10 cellular contexts compared by ENCODE assay signal in genomic region chr3:51686056-51686455, GRCh38. TPM values are rescaled to one million over a fixed set of nuclear protein-coding genes. Genes with fewer than 3 reads are reported as not detected.
DNase-seq lines count a peak whose midpoint lies in the region; ATAC-seq and TF ChIP-seq lines count a peak whose summit lies in the region.
"Had no signal": no experiment of that assay in that cellular context is flagged by ENCODE, and none has a peak within 500 bp of the region (broad histone marks: within the 10 kb centered on the region; RNA-seq: fewer than 3 reads in every experiment).

No MANE protein-coding gene starts in this region.

- CTCF ChIA-PET in activated CD8-positive, alpha-beta memory T cell treated with anti-CD3 and anti-CD28 coated beads, Interleukin-2, amount 10 ng/mL, durations not matched to agents 7 days and 5 days (lab: Charles Lee): interaction anchor here (0.6 to 12.0 kb wide), 10 partner anchors 9 to 297 kb away, joined by 3 to 269 read pairs (median 7); partner anchors contain the start of genes DCAF1, RAD54L2 and TEX264
- CTCF ChIA-PET in Calu3 (lab: Charles Lee): no interaction called here

- H3K36me3 ChIP-seq in ascending aorta (peaks cover 20 to 24% of the 10 kb centered on the region in 2 donors), lower lobe of right lung (peaks cover 53% of the 10 kb centered on the region), subcutaneous abdominal adipose tissue (ENCODE audit: control insufficient read depth in 5 of 5, insufficient read depth in 5 of 5, low read length in 5 of 5) (peaks cover 0 to 57% (median 40%) of the 10 kb centered on the region in 5 donors)

- DNase-seq in activated CD8-positive, alpha-beta memory T cell treated with anti-CD3 and anti-CD28 coated beads, Interleukin-2, amount 10 ng/mL, durations not matched to agents 7 days and 5 days: no peak
- no peak for DNase-seq in activated CD8-positive, alpha-beta memory T cell treated with anti-CD3 and anti-CD28 coated beads, Interleukin-2, amount 50 U/mL, for 4 hours
- DNase-seq in ascending aorta (ENCODE audit: low spot score in 2 of 2) (no peak), lower lobe of right lung (no peak), Calu3 (no peak), mesenteric fat pad (ENCODE audit: low spot score) (no peak)
- no peak for DNase-seq in effector CD4-positive, alpha-beta T cell
- DNase-seq: NCI-H1694 had no signal

- intact Hi-C loops in ascending aorta (cut with DNase I): no loop called here
- intact Hi-C loops in lower lobe of right lung (cut with DNase I): no loop called here
- intact Hi-C loops in Calu3 (cut with micrococcal nuclease; ENCODE audit: unreplicated experiment): no loop called here

- no peak for TF ChIP-seq CTCF in ascending aorta (IDR thresholded peaks at IDR 0.05)
- TF ChIP-seq CTCF in lower lobe of right lung (IDR thresholded peaks at IDR 0.05): no peak
- no peak for TF ChIP-seq CTCF in Calu3 (IDR thresholded peaks at IDR 0.05; ENCODE audit: unreplicated experiment)

- no peak for ATAC-seq in activated CD8-positive, alpha-beta memory T cell treated with anti-CD3 and anti-CD28 coated beads, Interleukin-2, amount 10 ng/mL, durations not matched to agents 7 days and 5 days
- no peak for ATAC-seq in lower lobe of right lung

- H3K27ac Mint-ChIP-seq in activated CD8-positive, alpha-beta memory T cell treated with anti-CD3 and anti-CD28 coated beads, Interleukin-2, amount 10 ng/mL, durations not matched to agents 7 days and 5 days: peak overlapping the region; percentile 95
- H3K27ac Mint-ChIP-seq in Calu3 (ENCODE audit: unreplicated experiment): no peak overlapping the region

- H3K9me3 Mint-ChIP-seq in activated CD8-positive, alpha-beta memory T cell treated with anti-CD3 and anti-CD28 coated beads, Interleukin-2, amount 10 ng/mL, durations not matched to agents 7 days and 5 days (ENCODE audit: low read depth): no peaks in the 10 kb centered on the region
- no peaks in the 10 kb centered on the region for H3K9me3 Mint-ChIP-seq in Calu3 (ENCODE audit: low read depth, unreplicated experiment)

- no TSS peak for BruUV-seq in Calu3 (replicated peaks; lab: Mats Ljungman, UMichigan)

- H3K4me1 ChIP-seq in ascending aorta: no peaks in the 10 kb centered on the region
- peaks cover 53% of the 10 kb centered on the region for H3K4me1 ChIP-seq in lower lobe of right lung
- H3K4me1 ChIP-seq in subcutaneous abdominal adipose tissue (ENCODE audit: control insufficient read depth in 5 of 5, insufficient read depth in 5 of 5, low read length in 5 of 5): peaks cover 12 to 87% (median 38%) of the 10 kb centered on the region in 5 donors

- peak overlapping the region in 4 of 5 donors; percentile 14 to 75 (median 38) for H3K9ac ChIP-seq in subcutaneous abdominal adipose tissue (ENCODE audit: low read length in 5 of 5)

- peaks cover 75% of the 10 kb centered on the region for H3K4me1 Mint-ChIP-seq in activated CD8-positive, alpha-beta memory T cell treated with anti-CD3 and anti-CD28 coated beads, Interleukin-2, amount 10 ng/mL, durations not matched to agents 7 days and 5 days
- H3K4me1 Mint-ChIP-seq in Calu3 (ENCODE audit: low read depth, unreplicated experiment): peaks cover 15% of the 10 kb centered on the region

- no peaks in the 10 kb centered on the region for H3K27me3 ChIP-seq in ascending aorta
- H3K27me3 ChIP-seq in lower lobe of right lung (ENCODE audit: low read depth): no peaks in the 10 kb centered on the region
- H3K27me3 ChIP-seq in subcutaneous abdominal adipose tissue (ENCODE audit: control insufficient read depth in 5 of 5, insufficient read depth in 4 of 5, low read length in 5 of 5): no peaks in the 10 kb centered on the region

- H3K9me3 ChIP-seq in ascending aorta: no peaks in the 10 kb centered on the region
- H3K9me3 ChIP-seq in lower lobe of right lung: no peaks in the 10 kb centered on the region
- no peaks in the 10 kb centered on the region for H3K9me3 ChIP-seq in subcutaneous abdominal adipose tissue (ENCODE audit: control insufficient read depth in 5 of 5, low read length in 5 of 5)
- H3K9me3 ChIP-seq: mucosa of descending colon had no signal

- no peak overlapping the region for H3K4me3 ChIP-seq in ascending aorta
- H3K4me3 ChIP-seq in lower lobe of right lung: no peak overlapping the region
- H3K4me3 ChIP-seq in subcutaneous abdominal adipose tissue (ENCODE audit: low read depth in 1 of 5, low read length in 5 of 5): peak overlapping the region in 1 of 5 donors; percentile 12
- H3K4me3 ChIP-seq: mucosa of descending colon had no signal

- H3K4me3 Mint-ChIP-seq in activated CD8-positive, alpha-beta memory T cell treated with anti-CD3 and anti-CD28 coated beads, Interleukin-2, amount 10 ng/mL, durations not matched to agents 7 days and 5 days: peak overlapping the region; percentile 56
- no peak overlapping the region for H3K4me3 Mint-ChIP-seq in Calu3 (ENCODE audit: low read depth, unreplicated experiment)

- H3K27me3 Mint-ChIP-seq in activated CD8-positive, alpha-beta memory T cell treated with anti-CD3 and anti-CD28 coated beads, Interleukin-2, amount 10 ng/mL, durations not matched to agents 7 days and 5 days: no peaks in the 10 kb centered on the region
- H3K27me3 Mint-ChIP-seq in Calu3 (ENCODE audit: unreplicated experiment): no peaks in the 10 kb centered on the region

- H3K36me3 Mint-ChIP-seq in activated CD8-positive, alpha-beta memory T cell treated with anti-CD3 and anti-CD28 coated beads, Interleukin-2, amount 10 ng/mL, durations not matched to agents 7 days and 5 days: peaks cover 41% of the 10 kb centered on the region
- H3K36me3 Mint-ChIP-seq in Calu3 (ENCODE audit: insufficient read depth, unreplicated experiment): peaks cover 3% of the 10 kb centered on the region

- H3K27ac ChIP-seq in ascending aorta: peak overlapping the region; percentile 45 to 67
- H3K27ac ChIP-seq in lower lobe of right lung: peak overlapping the region; percentile 76
- H3K27ac ChIP-seq in subcutaneous abdominal adipose tissue (ENCODE audit: low read depth, low read length): peak overlapping the region; percentile 89

RNA-seq across cellular contexts. Expression of gene TEX264, which starts 15.0 kb away (rescaled TPM):
- total RNA-seq in activated CD8-positive, alpha-beta memory T cell treated with anti-CD3 and anti-CD28 coated beads, Interleukin-2, amount 10 ng/mL, durations not matched to agents 7 days and 5 days: 10 to 100 TPM; 58.8 to 66.5 TPM
- total RNA-seq in ascending aorta (69.1 TPM), lower lobe of right lung (43.5 TPM), Calu3 (2022) (37.0 and 44.9 TPM in 2 replicates), mesenteric fat pad (35.4 TPM)

RNA-seq across cellular contexts. Expression of gene GRM2, which starts 20.8 kb away (rescaled TPM):
- under 1 TPM; 0.52 to 0.55 TPM for total RNA-seq in activated CD8-positive, alpha-beta memory T cell treated with anti-CD3 and anti-CD28 coated beads, Interleukin-2, amount 10 ng/mL, durations not matched to agents 7 days and 5 days
- not detected for total RNA-seq in ascending aorta
- 0.15 TPM for total RNA-seq in lower lobe of right lung
- 0.57 and 0.81 TPM in 2 replicates for total RNA-seq in Calu3 (2022)
- 0.22 TPM for total RNA-seq in mesenteric fat pad
